ENCODE assay signal across 9 cellular contexts in the genomic region with DNA sequence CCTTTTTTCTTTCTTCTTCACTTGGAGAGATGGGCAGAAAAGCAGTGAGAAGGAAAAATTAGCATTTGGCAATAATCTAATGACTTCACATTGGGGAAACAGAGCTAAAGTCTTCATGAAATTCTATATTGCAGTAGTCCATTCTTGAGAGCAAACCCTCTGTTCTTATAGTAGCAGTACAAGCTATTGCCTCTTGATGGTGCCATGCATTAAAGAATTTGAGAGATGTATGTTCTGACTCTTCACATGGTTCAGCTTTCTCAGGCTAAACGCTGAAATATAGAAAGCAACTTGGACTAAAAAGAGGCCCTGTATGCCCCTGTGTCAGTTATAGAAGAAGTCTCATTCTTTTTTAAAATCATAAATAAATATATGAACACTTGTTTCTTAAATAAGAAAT. TPM values are rescaled to one million over a fixed set of nuclear protein-coding genes. Genes with fewer than 3 reads are reported as not detected.
DNase-seq lines count a peak whose midpoint lies in the region; ATAC-seq, FAIRE-seq and TF ChIP-seq lines count a peak whose summit lies in the region.
"Had no signal": no experiment of that assay in that cellular context is flagged by ENCODE, and none has a peak within 500 bp of the region (broad histone marks: within the 10 kb centered on the region; RNA-seq: fewer than 3 reads in every experiment).

No MANE protein-coding gene starts in this region.

- peaks cover 4 to 15% (median 8%) of the 10 kb centered on the region in 3 donors for H3K36me3 Mint-ChIP-seq in CD8-positive, alpha-beta memory T cell

- no peak overlapping the region for H3K27ac Mint-ChIP-seq in CD8-positive, alpha-beta memory T cell
- H3K27ac Mint-ChIP-seq: mesothelial cell of epicardium had no signal

- peak; percentile 41 for DNase-seq in Ammon's horn (ENCODE audit: low spot score)
- peak; percentile 39 for DNase-seq in HEK293T (ENCODE audit: extremely low spot score)
- DNase-seq in RKO (ENCODE audit: low spot score): peak; percentile 77
- DNase-seq in frontal cortex (ENCODE audit: low spot score in 2 of 2): peak in 1 of 2 donors; percentile 29
- DNase-seq in CD8-positive, alpha-beta memory T cell: no peak

- H3K27me3 ChIP-seq in CD8-positive, alpha-beta memory T cell (ENCODE audit: insufficient read depth, low read length, poor library complexity, severe bottlenecking): no peaks in the 10 kb centered on the region

- peaks cover 0 to 4% (median 2%) of the 10 kb centered on the region in 3 donors for H3K4me1 Mint-ChIP-seq in CD8-positive, alpha-beta memory T cell
- H3K4me1 Mint-ChIP-seq: mesothelial cell of epicardium had no signal

- CTCF ChIA-PET in HEK293T (lab: Yijun Ruan, JAX): interaction anchor here (0.6 to 1.4 kb wide), 5 partner anchors 27 to 222 kb away, joined by 3 to 4 read pairs (median 4); no protein-coding TSS in a partner anchor
- CTCF ChIA-PET in CD8-positive, alpha-beta memory T cell (lab: Charles Lee): no interaction called here

- H3K4me1 ChIP-seq in CD8-positive, alpha-beta memory T cell (ENCODE audit: insufficient read depth, low read length): no peaks in the 10 kb centered on the region

- ATAC-seq in GM18520 (IDR thresholded peaks at IDR 0.05; ENCODE audit: unreplicated experiment) (no peak), GM18502 (IDR thresholded peaks at IDR 0.05; ENCODE audit: poor library complexity, unreplicated experiment) (no peak), GM21515 (IDR thresholded peaks at IDR 0.05; ENCODE audit: unreplicated experiment) (no peak)

- no peaks in the 10 kb centered on the region for H3K9me3 ChIP-seq in CD8-positive, alpha-beta memory T cell (ENCODE audit: low read length)

- no peaks in the 10 kb centered on the region for H3K36me3 ChIP-seq in CD8-positive, alpha-beta memory T cell (ENCODE audit: insufficient read depth, low read length)

- no peaks in the 10 kb centered on the region for H3K27me3 Mint-ChIP-seq in CD8-positive, alpha-beta memory T cell

- no peaks in the 10 kb centered on the region for H3K9me3 Mint-ChIP-seq in CD8-positive, alpha-beta memory T cell

- no peak overlapping the region for H3K4me3 ChIP-seq in CD8-positive, alpha-beta memory T cell (ENCODE audit: low read length)

- no peak overlapping the region for H3K27ac ChIP-seq in CD8-positive, alpha-beta memory T cell (ENCODE audit: low read depth, low read length)

- FAIRE-seq in frontal cortex (lab: Jason Lieb, UNC): peak; percentile 6

- POLR2A ChIA-PET in HEK293T (lab: Yijun Ruan, JAX): interaction anchor here (1.1 kb wide), 1 partner anchor 84 kb away, joined by 3 read pairs; the partner anchor contains the start of gene ABHD10
- POLR2A ChIA-PET in CD8-positive, alpha-beta memory T cell (lab: Charles Lee): no interaction called here

- no peak overlapping the region for H3K4me3 Mint-ChIP-seq in CD8-positive, alpha-beta memory T cell
- H3K4me3 Mint-ChIP-seq: mesothelial cell of epicardium had no signal

TF ChIP-seq in HEK293T, 16 proteins besides CTCF, POLR2A, EP300 and RAD21:
- no peak for TF ChIP-seq CTBP1 (IDR thresholded peaks at IDR 0.05; ENCODE audit: borderline replicate concordance)
- TF ChIP-seq SP1 (IDR thresholded peaks at IDR 0.05): no peak
- no peak for TF ChIP-seq TARDBP (IDR thresholded peaks at IDR 0.05)
- TF ChIP-seq FOXK2 (IDR thresholded peaks at IDR 0.05): no peak
- no peak for TF ChIP-seq LEF1 (IDR thresholded peaks at IDR 0.05; ENCODE audit: borderline replicate concordance)
- no peak for TF ChIP-seq L3MBTL2 (conservative IDR thresholded peaks at IDR 0.05)
- no peak for TF ChIP-seq SUZ12 (IDR thresholded peaks at IDR 0.05)
- no peak for TF ChIP-seq BHLHE40 (IDR thresholded peaks at IDR 0.05; ENCODE audit: borderline replicate concordance)

RNA-seq across cellular contexts. Expression of gene PHLDB2, which starts 36.0 kb away (rescaled TPM):
- total RNA-seq in frontal cortex: 9.0 TPM
- 1 to 10 TPM; 1.9 to 2.2 TPM for total RNA-seq in CD8-positive, alpha-beta memory T cell
- polyA plus RNA-seq in CD8-positive, alpha-beta memory T cell: 8.1 TPM

Comparison
In these comparisons a context has a peak if more than half of its experiments do, and no peak if none do; other contexts are left out.
1. DNase-seq: peak in Ammon's horn (single experiment), HEK293T (single experiment) and RKO (single experiment); none in CD8-positive, alpha-beta memory T cell (0 of 5).